In the genomic region with DNA sequence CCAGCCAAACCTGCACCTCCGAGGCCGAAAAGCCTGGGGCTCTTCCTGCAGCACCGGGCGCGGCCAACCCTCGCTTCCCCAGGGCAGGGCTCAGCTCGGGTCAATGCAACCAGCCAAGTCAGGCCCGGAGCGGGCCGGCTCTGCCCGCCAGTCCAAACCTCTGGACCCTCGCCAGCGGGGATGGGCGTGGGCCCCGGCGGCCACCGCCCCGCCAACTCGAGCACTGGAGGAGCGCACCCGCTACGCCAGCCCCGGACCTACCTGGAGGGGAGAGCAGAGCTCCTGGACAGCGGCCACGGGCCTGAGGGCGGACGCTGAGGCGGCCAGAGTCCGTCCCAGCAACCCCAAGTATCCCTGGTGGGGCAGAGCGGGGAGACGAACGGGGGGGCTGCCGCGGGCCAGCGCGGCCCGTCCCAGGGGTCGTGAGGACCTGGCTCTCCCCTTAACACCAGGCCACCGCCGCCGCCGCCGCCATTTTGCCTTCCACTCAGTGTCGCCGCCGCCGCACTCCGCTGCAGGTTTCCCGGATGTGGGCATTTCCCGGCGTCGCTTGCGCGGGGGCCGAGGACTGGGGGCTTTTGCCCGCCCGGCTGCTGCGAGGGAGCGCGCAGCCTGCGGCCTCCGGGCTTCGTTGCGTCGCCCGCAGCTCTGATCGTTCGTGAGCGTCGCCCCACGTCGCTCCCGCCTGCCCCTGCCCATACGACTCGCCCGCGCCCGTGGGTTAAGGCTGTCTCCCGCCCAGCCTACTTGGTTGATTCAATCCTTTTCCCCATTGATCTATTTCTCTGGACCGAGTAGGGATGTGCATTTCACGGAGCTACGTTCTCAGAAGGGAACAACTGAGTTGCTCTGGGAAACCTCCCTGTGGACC, we compare ENCODE assay signal across 1 cellular context.
A peak's percentile ranks its signal among the peaks of the same experiment; 100 is the strongest.
TF ChIP-seq lines count a peak whose summit lies in the region.

TSS of gene LATS1 (minus strand) at position 514 of the 871 bp plus-strand sequence. CDS start 15,975 bp downstream, outside the sequence.

TF ChIP-seq in GM12878, 131 proteins besides CTCF, POLR2A, EP300 and RAD21 (continued from another document and continues in another):
- no peak for TF ChIP-seq ZBTB33 (IDR thresholded peaks at IDR 0.05)
- no peak for TF ChIP-seq ZBTB4 (CRISPR knock-in tag; IDR thresholded peaks at IDR 0.05)
- TF ChIP-seq BCLAF1 (IDR thresholded peaks at IDR 0.05): no peak
- TF ChIP-seq ZNF384 (IDR thresholded peaks at IDR 0.05; ENCODE audit: borderline replicate concordance, low read depth, low read length): no peak
- TF ChIP-seq PAX8 (IDR thresholded peaks at IDR 0.05): no peak
- no peak for TF ChIP-seq CHD1 (IDR thresholded peaks at IDR 0.05; ENCODE audit: low read depth, low read length)
- TF ChIP-seq IRF4 (IDR thresholded peaks at IDR 0.05; ENCODE audit: low read depth, low read length): 0 out of 2 replicates have a peak, but pooled peaks have one; percentile 17
- TF ChIP-seq SPI1 (IDR thresholded peaks at IDR 0.05; ENCODE audit: borderline replicate concordance, insufficient read depth, low read depth, low read length): no peak
- no peak; the same call in none of the 2 replicates for TF ChIP-seq SMAD5 (IDR thresholded peaks at IDR 0.05; ENCODE audit: low read depth)
- peak; percentile 42 for TF ChIP-seq TCF12 (IDR thresholded peaks at IDR 0.05; ENCODE audit: low read depth, low read length)
- TF ChIP-seq ZSCAN29 (IDR thresholded peaks at IDR 0.05): 0 out of 2 replicates have a peak, but pooled peaks have one; percentile 23
- TF ChIP-seq SREBF2 (IDR thresholded peaks at IDR 0.05; ENCODE audit: low read length): no peak
- TF ChIP-seq ZZZ3 (IDR thresholded peaks at IDR 0.05; ENCODE audit: control insufficient read depth, insufficient read length, low read depth): no peak
- TF ChIP-seq GATAD2B (conservative IDR thresholded peaks at IDR 0.05; ENCODE audit: low read depth): peak; percentile 89
- TF ChIP-seq RAD51 (IDR thresholded peaks at IDR 0.05): no peak
- no peak for TF ChIP-seq RBBP5 (conservative IDR thresholded peaks at IDR 0.05)
- TF ChIP-seq, protein P1, sequence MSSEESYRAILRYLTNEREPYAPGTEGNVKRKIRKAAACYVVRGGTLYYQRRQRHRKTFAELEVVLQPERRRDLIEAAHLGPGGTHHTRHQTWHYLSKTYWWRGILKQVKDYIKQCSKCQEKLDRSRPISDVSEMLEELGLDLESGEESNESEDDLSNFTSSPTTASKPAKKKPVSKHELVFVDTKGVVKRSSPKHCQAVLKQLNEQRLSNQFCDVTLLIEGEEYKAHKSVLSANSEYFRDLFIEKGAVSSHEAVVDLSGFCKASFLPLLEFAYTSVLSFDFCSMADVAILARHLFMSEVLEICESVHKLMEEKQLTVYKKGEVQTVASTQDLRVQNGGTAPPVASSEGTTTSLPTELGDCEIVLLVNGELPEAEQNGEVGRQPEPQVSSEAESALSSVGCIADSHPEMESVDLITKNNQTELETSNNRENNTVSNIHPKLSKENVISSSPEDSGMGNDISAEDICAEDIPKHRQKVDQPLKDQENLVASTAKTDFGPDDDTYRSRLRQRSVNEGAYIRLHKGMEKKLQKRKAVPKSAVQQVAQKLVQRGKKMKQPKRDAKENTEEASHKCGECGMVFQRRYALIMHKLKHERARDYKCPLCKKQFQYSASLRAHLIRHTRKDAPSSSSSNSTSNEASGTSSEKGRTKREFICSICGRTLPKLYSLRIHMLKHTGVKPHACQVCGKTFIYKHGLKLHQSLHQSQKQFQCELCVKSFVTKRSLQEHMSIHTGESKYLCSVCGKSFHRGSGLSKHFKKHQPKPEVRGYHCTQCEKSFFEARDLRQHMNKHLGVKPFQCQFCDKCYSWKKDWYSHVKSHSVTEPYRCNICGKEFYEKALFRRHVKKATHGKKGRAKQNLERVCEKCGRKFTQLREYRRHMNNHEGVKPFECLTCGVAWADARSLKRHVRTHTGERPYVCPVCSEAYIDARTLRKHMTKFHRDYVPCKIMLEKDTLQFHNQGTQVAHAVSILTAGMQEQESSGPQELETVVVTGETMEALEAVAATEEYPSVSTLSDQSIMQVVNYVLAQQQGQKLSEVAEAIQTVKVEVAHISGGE (CRISPR knock-in tag; IDR thresholded peaks at IDR 0.05): peak; percentile 80
- TF ChIP-seq, protein P2, sequence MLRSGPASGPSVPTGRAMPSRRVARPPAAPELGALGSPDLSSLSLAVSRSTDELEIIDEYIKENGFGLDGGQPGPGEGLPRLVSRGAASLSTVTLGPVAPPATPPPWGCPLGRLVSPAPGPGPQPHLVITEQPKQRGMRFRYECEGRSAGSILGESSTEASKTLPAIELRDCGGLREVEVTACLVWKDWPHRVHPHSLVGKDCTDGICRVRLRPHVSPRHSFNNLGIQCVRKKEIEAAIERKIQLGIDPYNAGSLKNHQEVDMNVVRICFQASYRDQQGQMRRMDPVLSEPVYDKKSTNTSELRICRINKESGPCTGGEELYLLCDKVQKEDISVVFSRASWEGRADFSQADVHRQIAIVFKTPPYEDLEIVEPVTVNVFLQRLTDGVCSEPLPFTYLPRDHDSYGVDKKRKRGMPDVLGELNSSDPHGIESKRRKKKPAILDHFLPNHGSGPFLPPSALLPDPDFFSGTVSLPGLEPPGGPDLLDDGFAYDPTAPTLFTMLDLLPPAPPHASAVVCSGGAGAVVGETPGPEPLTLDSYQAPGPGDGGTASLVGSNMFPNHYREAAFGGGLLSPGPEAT (IDR thresholded peaks at IDR 0.05; ENCODE audit: low read depth): peak; percentile 95
- no peak for TF ChIP-seq ATF2 (IDR thresholded peaks at IDR 0.05; ENCODE audit: low read length)
- TF ChIP-seq KDM1A (IDR thresholded peaks at IDR 0.05; ENCODE audit: borderline replicate concordance): no peak
- no peak for TF ChIP-seq KAT2A (conservative IDR thresholded peaks at IDR 0.05; ENCODE audit: control insufficient read depth, low read depth, low read length)
- TF ChIP-seq BACH1 (IDR thresholded peaks at IDR 0.05; ENCODE audit: borderline replicate concordance): peak; percentile 92; the same call in 1 of the 2 replicates
- no peak for TF ChIP-seq STAT3 (IDR thresholded peaks at IDR 0.05; ENCODE audit: low read depth, low read length)
- TF ChIP-seq MYB (IDR thresholded peaks at IDR 0.05; ENCODE audit: borderline replicate concordance, low read depth, low read length): no peak
- no peak for TF ChIP-seq SUZ12 (IDR thresholded peaks at IDR 0.05; ENCODE audit: unreplicated experiment)
- no peak for TF ChIP-seq TCF7 (IDR thresholded peaks at IDR 0.05; ENCODE audit: borderline replicate concordance)
- TF ChIP-seq, protein P3, sequence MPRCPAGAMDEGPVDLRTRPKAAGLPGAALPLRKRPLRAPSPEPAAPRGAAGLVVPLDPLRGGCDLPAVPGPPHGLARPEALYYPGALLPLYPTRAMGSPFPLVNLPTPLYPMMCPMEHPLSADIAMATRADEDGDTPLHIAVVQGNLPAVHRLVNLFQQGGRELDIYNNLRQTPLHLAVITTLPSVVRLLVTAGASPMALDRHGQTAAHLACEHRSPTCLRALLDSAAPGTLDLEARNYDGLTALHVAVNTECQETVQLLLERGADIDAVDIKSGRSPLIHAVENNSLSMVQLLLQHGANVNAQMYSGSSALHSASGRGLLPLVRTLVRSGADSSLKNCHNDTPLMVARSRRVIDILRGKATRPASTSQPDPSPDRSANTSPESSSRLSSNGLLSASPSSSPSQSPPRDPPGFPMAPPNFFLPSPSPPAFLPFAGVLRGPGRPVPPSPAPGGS (IDR thresholded peaks at IDR 0.05; ENCODE audit: borderline replicate concordance, insufficient read depth, low read depth, low read length, poor library complexity, severe bottlenecking): peak; percentile 68
- no peak for TF ChIP-seq FOS (IDR thresholded peaks at IDR 0.05; ENCODE audit: borderline replicate concordance, extremely low read depth, insufficient read length)
- no peak for TF ChIP-seq ZNF217 (IDR thresholded peaks at IDR 0.05)
- no peak for TF ChIP-seq MTA3 (IDR thresholded peaks at IDR 0.05; ENCODE audit: borderline replicate concordance, low read length)
- no peak for TF ChIP-seq NFIC (IDR thresholded peaks at IDR 0.05; ENCODE audit: low read depth, low read length)
- TF ChIP-seq LARP7 (IDR thresholded peaks at IDR 0.05): peak; percentile 95
- no peak; the same call in 1 of the 2 replicates for TF ChIP-seq CHD2 (IDR thresholded peaks at IDR 0.05; ENCODE audit: borderline replicate concordance, low read depth, low read length)
- TF ChIP-seq, protein P4, sequence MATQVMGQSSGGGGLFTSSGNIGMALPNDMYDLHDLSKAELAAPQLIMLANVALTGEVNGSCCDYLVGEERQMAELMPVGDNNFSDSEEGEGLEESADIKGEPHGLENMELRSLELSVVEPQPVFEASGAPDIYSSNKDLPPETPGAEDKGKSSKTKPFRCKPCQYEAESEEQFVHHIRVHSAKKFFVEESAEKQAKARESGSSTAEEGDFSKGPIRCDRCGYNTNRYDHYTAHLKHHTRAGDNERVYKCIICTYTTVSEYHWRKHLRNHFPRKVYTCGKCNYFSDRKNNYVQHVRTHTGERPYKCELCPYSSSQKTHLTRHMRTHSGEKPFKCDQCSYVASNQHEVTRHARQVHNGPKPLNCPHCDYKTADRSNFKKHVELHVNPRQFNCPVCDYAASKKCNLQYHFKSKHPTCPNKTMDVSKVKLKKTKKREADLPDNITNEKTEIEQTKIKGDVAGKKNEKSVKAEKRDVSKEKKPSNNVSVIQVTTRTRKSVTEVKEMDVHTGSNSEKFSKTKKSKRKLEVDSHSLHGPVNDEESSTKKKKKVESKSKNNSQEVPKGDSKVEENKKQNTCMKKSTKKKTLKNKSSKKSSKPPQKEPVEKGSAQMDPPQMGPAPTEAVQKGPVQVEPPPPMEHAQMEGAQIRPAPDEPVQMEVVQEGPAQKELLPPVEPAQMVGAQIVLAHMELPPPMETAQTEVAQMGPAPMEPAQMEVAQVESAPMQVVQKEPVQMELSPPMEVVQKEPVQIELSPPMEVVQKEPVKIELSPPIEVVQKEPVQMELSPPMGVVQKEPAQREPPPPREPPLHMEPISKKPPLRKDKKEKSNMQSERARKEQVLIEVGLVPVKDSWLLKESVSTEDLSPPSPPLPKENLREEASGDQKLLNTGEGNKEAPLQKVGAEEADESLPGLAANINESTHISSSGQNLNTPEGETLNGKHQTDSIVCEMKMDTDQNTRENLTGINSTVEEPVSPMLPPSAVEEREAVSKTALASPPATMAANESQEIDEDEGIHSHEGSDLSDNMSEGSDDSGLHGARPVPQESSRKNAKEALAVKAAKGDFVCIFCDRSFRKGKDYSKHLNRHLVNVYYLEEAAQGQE (IDR thresholded peaks at IDR 0.05; ENCODE audit: low read depth, low read length): peak; percentile 12
- TF ChIP-seq SIX5 (IDR thresholded peaks at IDR 0.05; ENCODE audit: low read depth, low read length, severe bottlenecking): peak; percentile 44
